17 cellular contexts compared by ENCODE assay signal in the genomic region with DNA sequence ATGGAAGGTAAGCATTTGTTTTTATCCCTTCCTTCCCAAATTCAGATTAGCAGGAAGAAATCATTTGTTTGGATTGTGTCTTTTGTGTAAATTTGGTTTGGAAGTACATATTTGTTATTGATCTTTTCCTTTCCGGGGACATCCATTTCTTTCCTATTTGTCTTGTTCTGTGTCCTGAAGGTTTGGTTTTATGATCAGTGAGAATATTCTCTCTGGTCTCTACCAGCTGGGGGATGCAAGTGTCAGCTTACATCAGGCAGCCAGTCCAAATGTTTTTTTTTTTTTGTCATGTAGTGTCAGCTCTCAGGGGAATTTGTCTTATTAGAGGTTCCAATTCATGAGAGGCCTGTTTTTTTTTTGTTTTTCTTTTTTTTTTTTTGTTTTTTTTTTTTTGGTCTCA.
DNase-seq lines count a peak whose midpoint lies in the region; ATAC-seq and TF ChIP-seq lines count a peak whose summit lies in the region.
"Had no signal": no experiment of that assay in that cellular context is flagged by ENCODE, and none has a peak within 500 bp of the region (broad histone marks: within the 10 kb centered on the region; RNA-seq: fewer than 3 reads in every experiment).

No MANE protein-coding gene starts in this region.

- TF ChIP-seq POLR2A in sigmoid colon (IDR thresholded peaks at IDR 0.05), result no peak

- no peak overlapping the region for H3K27ac ChIP-seq in sigmoid colon
- H3K27ac ChIP-seq: 22Rv1, HL-60 had no signal

- intact Hi-C loops in activated CD8-positive, alpha-beta T cell treated with anti-CD3 and anti-CD28 coated beads for 36 hours (cut with micrococcal nuclease), result no loop called here
- intact Hi-C loops in sigmoid colon (cut with DNase I), result no loop called here

- no peaks in the 10 kb centered on the region for H3K27me3 Mint-ChIP-seq in activated CD8-positive, alpha-beta T cell treated with anti-CD3 and anti-CD28 coated beads for 36 hours

- peaks cover 0 to 8% (median 2%) of the 10 kb centered on the region in 4 donors for H3K9me3 ChIP-seq in sigmoid colon
- H3K9me3 ChIP-seq: Caco-2 had no signal

- CTCF ChIA-PET in activated CD8-positive, alpha-beta T cell treated with anti-CD3 and anti-CD28 coated beads for 36 hours (lab: Charles Lee), result no interaction called here

- H3K4me3 Mint-ChIP-seq in activated CD8-positive, alpha-beta T cell treated with anti-CD3 and anti-CD28 coated beads for 36 hours, result no peak overlapping the region
- H3K4me3 Mint-ChIP-seq: CD14-positive monocyte; CD8-positive, alpha-beta T cell; HFFc6 had no signal

- no peak for ATAC-seq in activated CD8-positive, alpha-beta T cell treated with anti-CD3 and anti-CD28 coated beads for 36 hours
- no peak for ATAC-seq in HG02938 (IDR thresholded peaks at IDR 0.05; ENCODE audit: unreplicated experiment)
- ATAC-seq: CD8-positive, alpha-beta T cell had no signal

- peaks cover 0 to 14% (median 0%) of the 10 kb centered on the region in 4 donors for H3K4me1 ChIP-seq in sigmoid colon
- H3K4me1 ChIP-seq: Caco-2 had no signal

- no peaks in the 10 kb centered on the region for H3K27me3 ChIP-seq in sigmoid colon

- H3K36me3 ChIP-seq in sigmoid colon, result no peaks in the 10 kb centered on the region

- 35 to 80% methylated on average over 1 of the region's 1 CpG for WGBS in sigmoid colon, 2 donors

- no peak overlapping the region for H3K27ac Mint-ChIP-seq in activated CD8-positive, alpha-beta T cell treated with anti-CD3 and anti-CD28 coated beads for 36 hours
- H3K27ac Mint-ChIP-seq: CD14-positive monocyte; CD8-positive, alpha-beta T cell; HFFc6 had no signal

- TF ChIP-seq CTCF in activated CD8-positive, alpha-beta T cell treated with anti-CD3 and anti-CD28 coated beads for 36 hours (IDR thresholded peaks at IDR 0.05), result no peak
- no peak for TF ChIP-seq CTCF in sigmoid colon (IDR thresholded peaks at IDR 0.05)

- H3K4me1 Mint-ChIP-seq in activated CD8-positive, alpha-beta T cell treated with anti-CD3 and anti-CD28 coated beads for 36 hours (ENCODE audit: low read depth), result no peaks in the 10 kb centered on the region
- H3K4me1 Mint-ChIP-seq: CD14-positive monocyte had no signal

- no peak for TF ChIP-seq EP300 in sigmoid colon (IDR thresholded peaks at IDR 0.05)

- peak; percentile 24 for DNase-seq in DMS 273 (lab: John Stamatoyannopoulos, UW; ENCODE audit: unreplicated experiment)
- DNase-seq in DMS 273 treated with DMSO at 0.1 percent for 48 hours (lab: John Stamatoyannopoulos, UW), result no peak
- DNase-seq in NCI-H1105 (lab: John Stamatoyannopoulos, UW), result peak; percentile 43
- peak; percentile 96 for DNase-seq in NCI-H2171 (lab: John Stamatoyannopoulos, UW)
- DNase-seq in left kidney (ENCODE audit: low read depth, low spot score), result peak; percentile 54
- no peak for DNase-seq in activated CD8-positive, alpha-beta T cell treated with anti-CD3 and anti-CD28 coated beads for 36 hours
- no peak for DNase-seq in sigmoid colon
- DNase-seq: Caco-2; CD8-positive, alpha-beta T cell; DMS79 treated with DMSO at 0.1 percent for 48 hours; EL; HCEC 1CT; HFFc6 had no signal

- H3K4me3 ChIP-seq in sigmoid colon, result no peak overlapping the region

- POLR2A ChIA-PET in activated CD8-positive, alpha-beta T cell treated with anti-CD3 and anti-CD28 coated beads for 36 hours (lab: Charles Lee), result interaction anchor here (0.5 kb wide), 1 partner anchor 742 kb away, joined by 4 read pairs; no protein-coding TSS in a partner anchor

- no peaks in the 10 kb centered on the region for H3K36me3 Mint-ChIP-seq in activated CD8-positive, alpha-beta T cell treated with anti-CD3 and anti-CD28 coated beads for 36 hours (ENCODE audit: low read depth)
- H3K36me3 Mint-ChIP-seq: CD14-positive monocyte; CD8-positive, alpha-beta T cell had no signal

- peaks cover 9% of the 10 kb centered on the region for H3K9me3 Mint-ChIP-seq in activated CD8-positive, alpha-beta T cell treated with anti-CD3 and anti-CD28 coated beads for 36 hours

Comparison
In these comparisons a context has a peak if more than half of its experiments do, and no peak if none do; other contexts are left out.
1. DNase-seq: peak in DMS 273 (single experiment), NCI-H1105 (single experiment), NCI-H2171 (single experiment) and left kidney (single experiment); none in DMS 273 treated with DMSO at 0.1 percent for 48 hours (single experiment), activated CD8-positive, alpha-beta T cell treated with anti-CD3 and anti-CD28 coated beads for 36 hours (single experiment) and sigmoid colon (single experiment).